Comparison of ENCODE assay signal across 16 cellular contexts in the genomic region with DNA sequence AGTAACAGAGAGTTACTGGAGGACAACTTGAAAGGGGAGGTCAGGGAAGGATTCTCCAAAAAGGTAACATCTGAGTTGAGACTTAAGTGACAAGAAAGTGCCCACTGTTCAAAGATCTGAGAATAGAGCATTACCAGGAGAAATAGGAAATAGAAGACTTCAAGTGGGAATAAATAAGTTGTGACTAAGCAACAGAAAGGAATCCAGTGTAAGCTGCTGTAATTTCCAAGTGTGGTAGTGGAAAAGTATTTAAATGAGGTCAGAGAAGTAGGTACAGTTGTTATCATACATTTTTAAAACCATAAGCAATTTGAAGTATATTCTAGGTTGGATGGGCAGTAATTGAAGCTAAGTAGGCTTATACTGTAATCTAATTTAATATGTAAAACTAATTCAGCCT.
DNase-seq lines count a peak whose midpoint lies in the region; ATAC-seq and TF ChIP-seq lines count a peak whose summit lies in the region.
"Had no signal": no experiment of that assay in that cellular context is flagged by ENCODE, and none has a peak within 500 bp of the region (broad histone marks: within the 10 kb centered on the region; RNA-seq: fewer than 3 reads in every experiment).

No MANE protein-coding gene starts in this region.

- peak overlapping the region; percentile 11 for H2AFZ ChIP-seq in smooth muscle cell (ENCODE audit: low read depth)
- H2AFZ ChIP-seq: GM23338 had no signal

- H3K9me3 ChIP-seq in smooth muscle cell (replicated peaks; ENCODE audit: low read depth): no peaks in the 10 kb centered on the region

- peak overlapping the region; percentile 10 for H3K9ac ChIP-seq in smooth muscle cell (ENCODE audit: low read depth)
- H3K9ac ChIP-seq: BLaER1 had no signal

- DNase-seq in SK-MEL-5 (ENCODE audit: low read depth, low spot score) (peak; percentile 1), astrocyte of the hippocampus (ENCODE audit: low read depth, low spot score) (peak; percentile 3), iris pigment epithelial cell (ENCODE audit: low read depth) (peak; percentile 11), smooth muscle cell (lab: John Stamatoyannopoulos, UW; ENCODE audit: unreplicated experiment) (no peak), activated gamma-delta T cell (lab: John Stamatoyannopoulos, UW) (no peak)
- no peak for DNase-seq in activated CD4-positive, alpha-beta T cell treated with anti-CD3 and anti-CD28 coated beads for 1 hour
- DNase-seq: 8988T; Calu3; CD8-positive, alpha-beta T cell; DMS79 treated with DMSO at 0.1 percent for 48 hours; GF-D8; HCEC 1CT had no signal

- peak overlapping the region; percentile 62 for H3K27ac ChIP-seq in smooth muscle cell (ENCODE audit: low read depth)
- H3K27ac ChIP-seq: BLaER1, HL-60 had no signal

- no peak for TF ChIP-seq CTCF in smooth muscle cell (IDR thresholded peaks at IDR 0.05; ENCODE audit: borderline replicate concordance, insufficient read depth, poor library complexity, severe bottlenecking)

- H3K4me1 ChIP-seq in smooth muscle cell (ENCODE audit: low read depth): peaks cover 7% of the 10 kb centered on the region
- H3K4me1 ChIP-seq: BLaER1 had no signal

- ATAC-seq in HG02763 (IDR thresholded peaks at IDR 0.05; ENCODE audit: unreplicated experiment): no peak
- ATAC-seq: CD8-positive, alpha-beta T cell; GM23338 had no signal

- no peaks in the 10 kb centered on the region for H4K20me1 ChIP-seq in smooth muscle cell (ENCODE audit: low read depth)
- H4K20me1 ChIP-seq: BLaER1 had no signal

- H3F3A ChIP-seq in smooth muscle cell (ENCODE audit: low read depth): no peaks in the 10 kb centered on the region

- in situ Hi-C loops in SK-MEL-5 (cut with HindIII; ENCODE audit: low pct_unique_long_range_greater_than_20kb, low sequenced_read_pairs): no loop called here

- no peaks in the 10 kb centered on the region for H3K79me2 ChIP-seq in smooth muscle cell (ENCODE audit: low read depth)

- no peak overlapping the region for H3K4me3 ChIP-seq in smooth muscle cell
- H3K4me3 ChIP-seq: BLaER1, GM23338 had no signal

- no peaks in the 10 kb centered on the region for H3K27me3 ChIP-seq in smooth muscle cell (ENCODE audit: low read depth)
- H3K27me3 ChIP-seq: BLaER1 had no signal

- H3K4me2 ChIP-seq in smooth muscle cell: peak overlapping the region; percentile 55
- H3K4me2 ChIP-seq: BLaER1, GM23338 had no signal

- no peaks in the 10 kb centered on the region for H3K36me3 ChIP-seq in smooth muscle cell (ENCODE audit: low read depth)
- H3K36me3 ChIP-seq: BLaER1 had no signal

Comparison
In these comparisons a context has a peak if more than half of its experiments do, and no peak if none do; other contexts are left out.
1. DNase-seq: peak in SK-MEL-5 (single experiment), astrocyte of the hippocampus (single experiment) and iris pigment epithelial cell (single experiment); none in smooth muscle cell (single experiment), activated gamma-delta T cell (single experiment) and activated CD4-positive, alpha-beta T cell treated with anti-CD3 and anti-CD28 coated beads for 1 hour (single experiment).